In the genomic region with DNA sequence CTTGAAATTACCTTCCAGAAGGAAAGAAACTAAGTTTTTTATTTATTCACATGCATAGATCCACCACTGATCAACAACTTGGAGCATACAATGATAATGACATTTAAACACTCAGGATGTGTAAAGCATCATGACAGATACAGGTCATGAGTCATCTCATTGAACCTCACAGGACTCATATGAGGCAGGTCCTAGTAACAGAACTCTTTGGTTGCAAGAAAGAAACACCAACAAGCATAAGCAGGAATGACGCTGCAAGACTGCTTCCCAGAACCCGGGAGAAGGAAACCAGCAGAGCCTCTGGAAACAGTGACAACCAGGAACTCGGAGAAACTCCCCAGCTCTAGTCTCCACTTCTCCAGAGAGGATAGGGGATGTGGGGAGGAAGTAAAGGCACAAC, we compare ENCODE assay signal across 1 cellular context.
TF ChIP-seq lines count a peak whose summit lies in the region.

No MANE protein-coding gene starts in this region.

TF ChIP-seq in SK-N-SH, 30 proteins besides CTCF, POLR2A, EP300 and RAD21 (continued from another document):
- TF ChIP-seq, protein P1, sequence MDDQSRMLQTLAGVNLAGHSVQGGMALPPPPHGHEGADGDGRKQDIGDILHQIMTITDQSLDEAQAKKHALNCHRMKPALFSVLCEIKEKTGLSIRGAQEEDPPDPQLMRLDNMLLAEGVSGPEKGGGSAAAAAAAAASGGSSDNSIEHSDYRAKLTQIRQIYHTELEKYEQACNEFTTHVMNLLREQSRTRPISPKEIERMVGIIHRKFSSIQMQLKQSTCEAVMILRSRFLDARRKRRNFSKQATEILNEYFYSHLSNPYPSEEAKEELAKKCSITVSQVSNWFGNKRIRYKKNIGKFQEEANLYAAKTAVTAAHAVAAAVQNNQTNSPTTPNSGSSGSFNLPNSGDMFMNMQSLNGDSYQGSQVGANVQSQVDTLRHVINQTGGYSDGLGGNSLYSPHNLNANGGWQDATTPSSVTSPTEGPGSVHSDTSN (IDR thresholded peaks at IDR 0.05) = peak; percentile 36; the same call in 1 of the 2 replicates
